Comparison of ENCODE assay signal across 26 cellular contexts in the genomic region with DNA sequence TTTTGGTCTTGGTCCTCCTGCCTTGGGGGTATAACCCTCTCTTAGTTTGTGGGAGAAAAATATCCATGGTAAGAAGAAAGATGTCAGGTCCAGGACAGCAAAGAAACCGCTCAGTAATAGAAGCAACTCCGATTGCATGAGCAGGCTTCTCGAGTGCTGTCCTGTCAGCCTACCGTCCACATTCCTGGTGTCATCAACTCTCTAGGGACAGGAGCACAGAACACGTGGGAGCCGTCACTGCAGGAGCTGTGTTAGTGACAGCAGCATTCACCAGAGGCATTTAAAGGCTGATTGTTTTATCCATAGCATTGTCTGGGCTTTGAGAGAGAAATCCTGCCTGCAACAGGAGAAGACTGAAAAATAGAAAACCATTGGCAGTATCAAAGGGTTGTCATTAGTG.
DNase-seq lines count a peak whose midpoint lies in the region; ATAC-seq and TF ChIP-seq lines count a peak whose summit lies in the region.
"Had no signal": no experiment of that assay in that cellular context is flagged by ENCODE, and none has a peak within 500 bp of the region (broad histone marks: within the 10 kb centered on the region; RNA-seq: fewer than 3 reads in every experiment).

No MANE protein-coding gene starts in this region.

- DNase-seq in Right ventricle myocardium inferior (ENCODE audit: missing footprints) (no peak), cardiac septum (ENCODE audit: low spot score) (no peak), endodermal cell (peak; percentile 51), medulla oblongata (ENCODE audit: extremely low spot score) (peak; percentile 31), NCI-H1092 treated with DMSO at 0.1 percent for 48 hours (lab: John Stamatoyannopoulos, UW) (no peak), NCI-H2107 (lab: John Stamatoyannopoulos, UW) (no peak), globus pallidus (ENCODE audit: low spot score) (no peak)
- DNase-seq: activated CD8-positive, alpha-beta memory T cell treated with anti-CD3 and anti-CD28 coated beads, Interleukin-2, amount 10 ng/mL, durations not matched to agents 7 days and 5 days; activated naive CD4-positive, alpha-beta T cell treated with anti-CD3 and anti-CD28 coated beads for 36 hours; activated T-cell treated with anti-CD3 and anti-CD28 coated beads, Interleukin-2, amount 50 U/mL, for 72 hours; adrenal gland; AML-193; GDM1; glutamatergic neuron; H7; PC-3; SHP77; T1000 had no signal

- no peak overlapping the region for H3K4me3 Mint-ChIP-seq in endodermal cell
- H3K4me3 Mint-ChIP-seq: activated CD8-positive, alpha-beta memory T cell treated with anti-CD3 and anti-CD28 coated beads, Interleukin-2, amount 10 ng/mL, durations not matched to agents 7 days and 5 days; activated naive CD4-positive, alpha-beta T cell treated with anti-CD3 and anti-CD28 coated beads for 36 hours; activated T-cell treated with anti-CD3 and anti-CD28 coated beads, Interleukin-2, amount 50 U/mL, for 72 hours; stimulated activated naive CD8-positive, alpha-beta T cell treated with anti-CD3 and anti-CD28 coated beads, Interleukin-15, Interleukin-2, amounts not matched to agents 100 ng/mL and 50 ng/mL, for 24 hours; WTC11 had no signal

- intact Hi-C loops in Right ventricle myocardium inferior (cut with DNase I) = no loop called here
- intact Hi-C loops in cardiac septum (cut with DNase I) = no loop called here

- H3K27me3 Mint-ChIP-seq in endodermal cell (ENCODE audit: insufficient read depth) = no peaks in the 10 kb centered on the region
- H3K27me3 Mint-ChIP-seq: brain; stimulated activated naive CD8-positive, alpha-beta T cell treated with anti-CD3 and anti-CD28 coated beads, Interleukin-15, Interleukin-2, amounts not matched to agents 100 ng/mL and 50 ng/mL, for 24 hours had no signal

- no peaks in the 10 kb centered on the region for H3K36me3 Mint-ChIP-seq in endodermal cell (ENCODE audit: low read depth)
- H3K36me3 Mint-ChIP-seq: activated CD8-positive, alpha-beta memory T cell treated with anti-CD3 and anti-CD28 coated beads, Interleukin-2, amount 10 ng/mL, durations not matched to agents 7 days and 5 days; brain; WTC11 had no signal

- H3K9ac ChIP-seq in endodermal cell (ENCODE audit: extremely low read depth, low read length, poor library complexity, severe bottlenecking) = no peak overlapping the region

- H3K4me1 Mint-ChIP-seq in endodermal cell = peaks cover 21% of the 10 kb centered on the region

- ATAC-seq in Right ventricle myocardium inferior = peak; percentile 66
- no peak for ATAC-seq in GM21360 (IDR thresholded peaks at IDR 0.05; ENCODE audit: unreplicated experiment)
- ATAC-seq: A549; activated CD8-positive, alpha-beta memory T cell treated with anti-CD3 and anti-CD28 coated beads, Interleukin-2, amount 10 ng/mL, durations not matched to agents 7 days and 5 days; activated T-cell treated with anti-CD3 and anti-CD28 coated beads, Interleukin-2, amount 50 U/mL, for 72 hours; K562; PC-3; WTC11 had no signal

- WGBS in endodermal cell (ENCODE audit: insufficient coverage in 1 of 2, insufficient read length in 1 of 2), 2 experiments = 53 to 75% methylated on average over 6 of the region's 6 CpGs

- TF ChIP-seq CTCF in endodermal cell (conservative IDR thresholded peaks at IDR 0.05) = no peak

- no peaks in the 10 kb centered on the region for H3K27me3 ChIP-seq in endodermal cell (ENCODE audit: control insufficient read depth, insufficient read depth, low read length, poor library complexity, severe bottlenecking)
- H3K27me3 ChIP-seq: adrenal gland had no signal

- H3K4me3 ChIP-seq in endodermal cell (ENCODE audit: low read length) = no peak overlapping the region
- H3K4me3 ChIP-seq: A549, adrenal gland, K562, prostate gland had no signal

- H3K27ac Mint-ChIP-seq in endodermal cell = no peak overlapping the region
- H3K27ac Mint-ChIP-seq: activated CD8-positive, alpha-beta memory T cell treated with anti-CD3 and anti-CD28 coated beads, Interleukin-2, amount 10 ng/mL, durations not matched to agents 7 days and 5 days; activated naive CD4-positive, alpha-beta T cell treated with anti-CD3 and anti-CD28 coated beads for 36 hours; activated T-cell treated with anti-CD3 and anti-CD28 coated beads, Interleukin-2, amount 50 U/mL, for 72 hours; stimulated activated naive CD8-positive, alpha-beta T cell treated with anti-CD3 and anti-CD28 coated beads, Interleukin-15, Interleukin-2, amounts not matched to agents 100 ng/mL and 50 ng/mL, for 24 hours; WTC11 had no signal

- no peaks in the 10 kb centered on the region for H3K9me3 Mint-ChIP-seq in endodermal cell
- H3K9me3 Mint-ChIP-seq: activated naive CD4-positive, alpha-beta T cell treated with anti-CD3 and anti-CD28 coated beads for 36 hours; activated T-cell treated with anti-CD3 and anti-CD28 coated beads, Interleukin-2, amount 50 U/mL, for 72 hours; brain; stimulated activated naive CD8-positive, alpha-beta T cell treated with anti-CD3 and anti-CD28 coated beads, Interleukin-15, Interleukin-2, amounts not matched to agents 100 ng/mL and 50 ng/mL, for 24 hours; WTC11 had no signal

- no peaks in the 10 kb centered on the region for H3K36me3 ChIP-seq in endodermal cell (ENCODE audit: control insufficient read depth, insufficient read depth, low read length)
- H3K36me3 ChIP-seq: adrenal gland, prostate gland had no signal

- H3K4me1 ChIP-seq in endodermal cell (ENCODE audit: control insufficient read depth, insufficient read depth, low read length) = no peaks in the 10 kb centered on the region
- H3K4me1 ChIP-seq: A549, prostate gland had no signal

- H3K9me3 ChIP-seq in endodermal cell (ENCODE audit: control insufficient read depth, low read length) = no peaks in the 10 kb centered on the region
- H3K9me3 ChIP-seq: A549, adrenal gland, prostate gland had no signal

- no peak overlapping the region for H3K27ac ChIP-seq in endodermal cell (ENCODE audit: low read depth, low read length)
- H3K27ac ChIP-seq: A549, adrenal gland, epithelial cell of prostate, prostate gland had no signal

Comparison
In these comparisons a context has a peak if more than half of its experiments do, and no peak if none do; other contexts are left out.
1. DNase-seq: peak in endodermal cell (single experiment) and medulla oblongata (single experiment); none in Right ventricle myocardium inferior (single experiment), cardiac septum (single experiment), NCI-H1092 treated with DMSO at 0.1 percent for 48 hours (single experiment), NCI-H2107 (single experiment) and globus pallidus (single experiment).